Comparison of ENCODE assay signal across 8 cellular contexts in genomic region chr6:27091661-27092315, GRCh38.
DNase-seq lines count a peak whose midpoint lies in the region; ATAC-seq and TF ChIP-seq lines count a peak whose summit lies in the region.

No MANE protein-coding gene starts in this region.

- H3K36me3 Mint-ChIP-seq in activated CD4-positive, alpha-beta T cell treated with anti-CD3 and anti-CD28 coated beads, Interleukin-2, amount 10 ng/mL, durations not matched to agents 24 days and 14 days (ENCODE audit: low read depth), result no peaks in the 10 kb centered on the region
- H3K36me3 Mint-ChIP-seq in central memory CD8-positive, alpha-beta T cell (ENCODE audit: insufficient read depth), result peaks cover 4% of the 10 kb centered on the region

- intact Hi-C loops in activated CD4-positive, alpha-beta T cell treated with anti-CD3 and anti-CD28 coated beads, Interleukin-2, amount 10 ng/mL, durations not matched to agents 24 days and 14 days (cut with micrococcal nuclease), result no loop called here
- intact Hi-C loops in colonic mucosa (cut with DNase I), result loop anchor here (10.0 kb wide), 1 partner anchor 747 kb away; no protein-coding TSS in a partner anchor

- H3K27ac ChIP-seq in RWPE2 (ENCODE audit: poor library complexity, severe bottlenecking) (peak overlapping the region; percentile 0), colonic mucosa (no peak overlapping the region)

- H3K36me3 ChIP-seq in RWPE2 (ENCODE audit: low read depth) (no peaks in the 10 kb centered on the region), colonic mucosa (no peaks in the 10 kb centered on the region)

- H3K4me3 Mint-ChIP-seq in activated CD4-positive, alpha-beta T cell treated with anti-CD3 and anti-CD28 coated beads, Interleukin-2, amount 10 ng/mL, durations not matched to agents 24 days and 14 days, result peak overlapping the region; percentile 82
- peak overlapping the region; percentile 22 for H3K4me3 Mint-ChIP-seq in central memory CD8-positive, alpha-beta T cell

- H3K27me3 ChIP-seq in RWPE2 (ENCODE audit: insufficient read depth, poor library complexity, severe bottlenecking), result no peaks in the 10 kb centered on the region
- peaks cover 15% of the 10 kb centered on the region for H3K27me3 ChIP-seq in colonic mucosa

- H3K4me1 ChIP-seq in RWPE2 (ENCODE audit: insufficient read depth, poor library complexity, severe bottlenecking) (peaks cover 4% of the 10 kb centered on the region), colonic mucosa (no peaks in the 10 kb centered on the region)

- peaks cover 58% of the 10 kb centered on the region for H3K27me3 Mint-ChIP-seq in activated CD4-positive, alpha-beta T cell treated with anti-CD3 and anti-CD28 coated beads, Interleukin-2, amount 10 ng/mL, durations not matched to agents 24 days and 14 days
- peaks cover 97% of the 10 kb centered on the region for H3K27me3 Mint-ChIP-seq in central memory CD8-positive, alpha-beta T cell

- ATAC-seq in HG03432 (IDR thresholded peaks at IDR 0.05; ENCODE audit: unreplicated experiment) (peak; percentile 76), RWPE2 (ENCODE audit: low read depth) (peak; percentile 95)
- no peak for ATAC-seq in central memory CD8-positive, alpha-beta T cell (replicated peaks; ENCODE audit: extremely low read depth, poor library complexity, severe bottlenecking)

- peak; percentile 68 for DNase-seq in activated CD4-positive, alpha-beta T cell treated with anti-CD3 and anti-CD28 coated beads, Interleukin-2, amount 10 ng/mL, durations not matched to agents 24 days and 14 days
- no peak for DNase-seq in activated CD4-positive, alpha-beta T cell treated with anti-CD3 and anti-CD28 coated beads for 1 hour
- DNase-seq in RWPE2 (ENCODE audit: low spot score), result no peak
- no peak for DNase-seq in central memory CD8-positive, alpha-beta T cell (ENCODE audit: low spot score in 2 of 2)
- DNase-seq in myocyte (ENCODE audit: low read depth), result peak; percentile 77
- no peak for DNase-seq in colonic mucosa
- DNase-seq in mucosa of gallbladder (ENCODE audit: low spot score), result no peak

- TF ChIP-seq CTCF in RWPE2 (IDR thresholded peaks at IDR 0.05; ENCODE audit: poor library complexity, severe bottlenecking) (no peak), colonic mucosa (IDR thresholded peaks at IDR 0.05) (no peak)

- H3K4me1 Mint-ChIP-seq in activated CD4-positive, alpha-beta T cell treated with anti-CD3 and anti-CD28 coated beads, Interleukin-2, amount 10 ng/mL, durations not matched to agents 24 days and 14 days, result peaks cover 7% of the 10 kb centered on the region
- peaks cover 14% of the 10 kb centered on the region for H3K4me1 Mint-ChIP-seq in central memory CD8-positive, alpha-beta T cell

- peaks cover 4% of the 10 kb centered on the region for H3K9me3 Mint-ChIP-seq in activated CD4-positive, alpha-beta T cell treated with anti-CD3 and anti-CD28 coated beads, Interleukin-2, amount 10 ng/mL, durations not matched to agents 24 days and 14 days
- H3K9me3 Mint-ChIP-seq in central memory CD8-positive, alpha-beta T cell, result no peaks in the 10 kb centered on the region

- H3K27ac Mint-ChIP-seq in activated CD4-positive, alpha-beta T cell treated with anti-CD3 and anti-CD28 coated beads, Interleukin-2, amount 10 ng/mL, durations not matched to agents 24 days and 14 days, result peak overlapping the region; percentile 35
- H3K27ac Mint-ChIP-seq in central memory CD8-positive, alpha-beta T cell (ENCODE audit: low read depth), result no peak overlapping the region

- peak overlapping the region; percentile 36 for H3K4me3 ChIP-seq in RWPE2 (ENCODE audit: severe bottlenecking)
- no peak overlapping the region for H3K4me3 ChIP-seq in colonic mucosa

- H3K9ac ChIP-seq in colonic mucosa (ENCODE audit: low read depth in 2 of 2, low read length in 2 of 2), result no peak overlapping the region

- H3K9me3 ChIP-seq in RWPE2 (ENCODE audit: severe bottlenecking) (no peaks in the 10 kb centered on the region), colonic mucosa (no peaks in the 10 kb centered on the region)

Comparison
In these comparisons a context has a peak if more than half of its experiments do, and no peak if none do; other contexts are left out.
1. DNase-seq: peak in activated CD4-positive, alpha-beta T cell treated with anti-CD3 and anti-CD28 coated beads, Interleukin-2, amount 10 ng/mL, durations not matched to agents 24 days and 14 days (single experiment) and myocyte (single experiment); none in activated CD4-positive, alpha-beta T cell treated with anti-CD3 and anti-CD28 coated beads for 1 hour (single experiment), RWPE2 (single experiment), central memory CD8-positive, alpha-beta T cell (0 of 2), colonic mucosa (single experiment) and mucosa of gallbladder (single experiment).